8 cellular contexts compared by ENCODE assay signal in the genomic region with DNA sequence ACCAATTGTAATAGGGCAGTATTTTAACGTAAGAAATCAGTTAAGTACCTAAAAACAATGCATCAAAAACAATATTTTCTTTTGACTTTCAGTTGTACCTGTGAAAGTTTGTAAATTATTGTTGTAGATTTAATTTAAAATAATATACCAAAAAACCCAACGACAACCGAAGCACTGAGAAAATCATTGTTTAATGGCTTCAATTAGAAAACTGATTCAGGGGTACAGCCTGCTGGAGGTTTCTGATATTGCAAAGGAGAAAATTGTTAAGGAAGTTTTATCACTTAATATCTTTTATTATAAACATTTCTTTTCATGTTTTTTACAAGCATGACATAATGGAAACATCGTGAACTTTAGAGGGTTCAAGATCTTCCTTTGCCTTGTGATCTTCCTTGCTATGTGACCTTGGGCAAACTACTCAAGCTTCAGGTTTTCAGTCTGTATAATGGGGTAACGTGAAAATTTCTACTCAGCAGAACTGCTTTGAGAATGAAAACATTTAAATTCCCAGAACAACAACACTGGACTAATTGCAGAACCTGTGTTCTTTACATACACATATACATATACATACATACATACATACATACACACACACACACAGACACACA.
DNase-seq lines count a peak whose midpoint lies in the region; ATAC-seq and TF ChIP-seq lines count a peak whose summit lies in the region.

No MANE protein-coding gene starts in this region.

- H3K36me3 Mint-ChIP-seq in CD4-positive, alpha-beta memory T cell: no peaks in the 10 kb centered on the region
- H3K36me3 Mint-ChIP-seq in chondrocyte (ENCODE audit: low read depth): no peaks in the 10 kb centered on the region

- TF ChIP-seq RAD21 in neural cell (conservative IDR thresholded peaks at IDR 0.05): peak; percentile 85

- H3K4me2 ChIP-seq in Karpas-422 (ENCODE audit: low read depth, low read length, poor library complexity, severe bottlenecking) (no peak overlapping the region), neural cell (ENCODE audit: low read length) (no peak overlapping the region)

- H3K4me3 ChIP-seq in CD4-positive, alpha-beta memory T cell (ENCODE audit: low read length in 2 of 2): no peak overlapping the region
- H3K4me3 ChIP-seq in Karpas-422 (ENCODE audit: low read length) (no peak overlapping the region), neural cell (ENCODE audit: low read length) (no peak overlapping the region)

- no peak overlapping the region for H3K27ac ChIP-seq in CD4-positive, alpha-beta memory T cell (ENCODE audit: low read depth, low read length)
- H3K27ac ChIP-seq in Karpas-422 (ENCODE audit: low read length): no peak overlapping the region
- H3K27ac ChIP-seq in neural cell (ENCODE audit: low read length): no peak overlapping the region

- POLR2A ChIA-PET in CD4-positive, alpha-beta memory T cell (lab: Charles Lee; ENCODE audit: partially characterized antibody): no interaction called here

- ATAC-seq in HG03039 (IDR thresholded peaks at IDR 0.05; ENCODE audit: unreplicated experiment): no peak
- ATAC-seq in HG03280 (IDR thresholded peaks at IDR 0.05; ENCODE audit: unreplicated experiment): no peak

- no peaks in the 10 kb centered on the region for H3K9me3 ChIP-seq in CD4-positive, alpha-beta memory T cell (ENCODE audit: control insufficient read depth in 1 of 2, low read length in 2 of 2)
- no peaks in the 10 kb centered on the region for H3K9me3 ChIP-seq in Karpas-422 (ENCODE audit: low read length)
- H3K9me3 ChIP-seq in neural cell (ENCODE audit: low read length): no peaks in the 10 kb centered on the region

- H3K4me3 Mint-ChIP-seq in CD4-positive, alpha-beta memory T cell: no peak overlapping the region
- H3K4me3 Mint-ChIP-seq in chondrocyte (ENCODE audit: unreplicated experiment): no peak overlapping the region

- H4K20me1 ChIP-seq in Karpas-422 (ENCODE audit: insufficient read depth, low read depth, low read length): no peaks in the 10 kb centered on the region
- no peaks in the 10 kb centered on the region for H4K20me1 ChIP-seq in neural cell (ENCODE audit: insufficient read depth)

- CTCF ChIA-PET in CD4-positive, alpha-beta memory T cell (lab: Charles Lee; ENCODE audit: partially characterized antibody): interaction anchor here (1.1 kb wide), 1 partner anchor 26 kb away, joined by 3 read pairs; no protein-coding TSS in a partner anchor

- H3K27me3 ChIP-seq in CD4-positive, alpha-beta memory T cell (ENCODE audit: insufficient read depth, low read length): no peaks in the 10 kb centered on the region
- H3K27me3 ChIP-seq in Karpas-422 (ENCODE audit: low read length): no peaks in the 10 kb centered on the region
- no peaks in the 10 kb centered on the region for H3K27me3 ChIP-seq in neural cell (ENCODE audit: insufficient read depth, low read depth, low read length)

- TF ChIP-seq CTCF in chondrocyte (IDR thresholded peaks at IDR 0.05) (peak; percentile 86), neural cell (IDR thresholded peaks at IDR 0.05; ENCODE audit: poor library complexity, severe bottlenecking) (peak; percentile 77)

- H3K9me3 Mint-ChIP-seq in CD4-positive, alpha-beta memory T cell: no peaks in the 10 kb centered on the region
- H3K9me3 Mint-ChIP-seq in chondrocyte (ENCODE audit: low read depth): no peaks in the 10 kb centered on the region

- H3F3A ChIP-seq in neural cell (ENCODE audit: insufficient read depth, low read length, poor library complexity, severe bottlenecking): peaks cover 3% of the 10 kb centered on the region

- H3K27ac Mint-ChIP-seq in CD4-positive, alpha-beta memory T cell: no peak overlapping the region
- no peak overlapping the region for H3K27ac Mint-ChIP-seq in chondrocyte (ENCODE audit: unreplicated experiment)

- H2AFZ ChIP-seq in Karpas-422 (ENCODE audit: low read length): no peak overlapping the region
- H2AFZ ChIP-seq in neural cell (ENCODE audit: low read depth, low read length): no peak overlapping the region

- intact Hi-C loops in CD4-positive, alpha-beta memory T cell (cut with micrococcal nuclease): loop anchor here (1.0 to 10.0 kb wide), 3 partner anchors 169 to 779 kb away; no protein-coding TSS in a partner anchor

- no peaks in the 10 kb centered on the region for H3K4me1 Mint-ChIP-seq in CD4-positive, alpha-beta memory T cell
- peaks cover 3% of the 10 kb centered on the region for H3K4me1 Mint-ChIP-seq in chondrocyte (ENCODE audit: low read depth)

- H3K9ac ChIP-seq in Karpas-422 (ENCODE audit: low read length): no peak overlapping the region
- no peak overlapping the region for H3K9ac ChIP-seq in neural cell (ENCODE audit: low read length)

- no peaks in the 10 kb centered on the region for H3K79me2 ChIP-seq in Karpas-422 (ENCODE audit: low read length)
- H3K79me2 ChIP-seq in neural cell (replicated peaks; ENCODE audit: insufficient read depth, low read length): no peaks in the 10 kb centered on the region

- peak in 3 of 5 donors; percentile 4 to 23 (median 17) for DNase-seq in CD4-positive, alpha-beta memory T cell
- peak; percentile 56 for DNase-seq in Karpas-422
- DNase-seq in chondrocyte (ENCODE audit: low spot score): no peak
- no peak for DNase-seq in activated CD8-positive, alpha-beta memory T cell treated with anti-CD3 and anti-CD28 coated beads, Interleukin-2, amount 50 U/mL, for 48 hours
- no peak for DNase-seq in iPS-NIHi11 (ENCODE audit: low spot score)

- no peak for TF ChIP-seq EP300 in neural cell (conservative IDR thresholded peaks at IDR 0.05; ENCODE audit: poor library complexity, severe bottlenecking)

- no peaks in the 10 kb centered on the region for H3K9me2 ChIP-seq in Karpas-422 (replicated peaks; ENCODE audit: insufficient read depth, low read length)
- H3K9me2 ChIP-seq in neural cell (ENCODE audit: insufficient read depth, low read length): no peaks in the 10 kb centered on the region

- no peaks in the 10 kb centered on the region for H3K4me1 ChIP-seq in CD4-positive, alpha-beta memory T cell (ENCODE audit: insufficient read depth, low read length)
- peaks cover 6% of the 10 kb centered on the region; the same call in 1 of the 2 replicates for H3K4me1 ChIP-seq in Karpas-422 (ENCODE audit: low read length)

- H3K27me3 Mint-ChIP-seq in CD4-positive, alpha-beta memory T cell: no peaks in the 10 kb centered on the region
- H3K27me3 Mint-ChIP-seq in chondrocyte (ENCODE audit: low read depth): no peaks in the 10 kb centered on the region

- no peaks in the 10 kb centered on the region for H3K36me3 ChIP-seq in CD4-positive, alpha-beta memory T cell (ENCODE audit: insufficient read depth, low read length)
- H3K36me3 ChIP-seq in Karpas-422 (ENCODE audit: insufficient read depth, low read length) (no peaks in the 10 kb centered on the region), neural cell (ENCODE audit: insufficient read depth, low read length) (no peaks in the 10 kb centered on the region)

TF ChIP-seq in neural cell, 6 proteins besides CTCF, POLR2A, EP300 and RAD21:
- TF ChIP-seq POLR2AphosphoS5 (IDR thresholded peaks at IDR 0.05): no peak
- TF ChIP-seq TAF1 (IDR thresholded peaks at IDR 0.05; ENCODE audit: low read depth): no peak
- peak; percentile 86 for TF ChIP-seq SMC3 (conservative IDR thresholded peaks at IDR 0.05; ENCODE audit: poor library complexity)
TF ChIP-seq in neural cell: peak in this region for 1.

Comparison
In these comparisons a context has a peak if more than half of its experiments do, and no peak if none do; other contexts are left out.
1. DNase-seq: peak in CD4-positive, alpha-beta memory T cell (3 of 5) and Karpas-422 (single experiment); none in chondrocyte (single experiment), activated CD8-positive, alpha-beta memory T cell treated with anti-CD3 and anti-CD28 coated beads, Interleukin-2, amount 50 U/mL, for 48 hours (single experiment) and iPS-NIHi11 (single experiment).